In genomic region chr10:73997479-73997805, GRCh38 we compare ENCODE assay signal across 8 cellular contexts. TPM values are rescaled to one million over a fixed set of nuclear protein-coding genes. Genes with fewer than 3 reads are reported as not detected.
A peak's percentile ranks its signal among the peaks of the same experiment; 100 is the strongest.
DNase-seq lines count a peak whose midpoint lies in the region; ATAC-seq, FAIRE-seq and TF ChIP-seq lines count a peak whose summit lies in the region.

No MANE protein-coding gene starts in this region.

- H3K4me2 ChIP-seq in keratinocyte (ENCODE audit: control insufficient read depth, extremely low read depth, insufficient read depth, low read depth, low read length), result peak overlapping the region; percentile 85

- no peaks in the 10 kb centered on the region for H3K9me1 ChIP-seq in keratinocyte (ENCODE audit: control insufficient read depth, extremely low read depth, insufficient read depth, low read length)

- peak overlapping the region; percentile 55 to 61 for H3K27ac ChIP-seq in ascending aorta
- H3K27ac ChIP-seq in keratinocyte (ENCODE audit: control insufficient read depth, insufficient read depth, low read length), result peak overlapping the region; percentile 69
- peak overlapping the region; percentile 73 for H3K27ac ChIP-seq in stomach smooth muscle (ENCODE audit: low read length)

- H3K9me3 ChIP-seq in ascending aorta, result no peaks in the 10 kb centered on the region
- no peaks in the 10 kb centered on the region for H3K9me3 ChIP-seq in keratinocyte (ENCODE audit: control insufficient read depth, low read depth, low read length)
- no peaks in the 10 kb centered on the region for H3K9me3 ChIP-seq in stomach smooth muscle (ENCODE audit: control insufficient read depth in 2 of 2, low read length in 2 of 2)

- peak overlapping the region; percentile 57 for H3K9ac ChIP-seq in keratinocyte (ENCODE audit: control insufficient read depth, extremely low read depth, insufficient read depth, low read length)
- H3K9ac ChIP-seq in stomach smooth muscle (ENCODE audit: low read length in 2 of 2), result peak overlapping the region; percentile 69 to 72

- FAIRE-seq in keratinocyte (lab: Jason Lieb, UNC), result no peak

- TF ChIP-seq CTCF in ascending aorta (IDR thresholded peaks at IDR 0.05) (no peak), keratinocyte (optimal IDR thresholded peaks at IDR 0.05 in 1 of 3, IDR thresholded peaks at IDR 0.05 in 1 of 3, conservative IDR thresholded peaks at IDR 0.05 in 1 of 3; ENCODE audit: extremely low read depth in 1 of 3, insufficient read depth in 2 of 3, low read length in 3 of 3) (no peak)

- ATAC-seq in HG02852 (IDR thresholded peaks at IDR 0.05; ENCODE audit: unreplicated experiment), result peak; percentile 68

- dilution Hi-C loops in keratinocyte (cut with MboI; ENCODE audit: extremely low pct_ligation_motif_present, low sequenced_read_pairs), result no loop called here

- H3K27me3 ChIP-seq in ascending aorta, result no peaks in the 10 kb centered on the region
- H3K27me3 ChIP-seq in keratinocyte (ENCODE audit: control insufficient read depth, extremely low read depth, insufficient read depth, low read length), result no peaks in the 10 kb centered on the region
- H3K27me3 ChIP-seq in stomach smooth muscle (ENCODE audit: control insufficient read depth in 1 of 2, insufficient read depth in 2 of 2, low read length in 2 of 2), result no peaks in the 10 kb centered on the region

- H3K36me3 ChIP-seq in ascending aorta (no peaks in the 10 kb centered on the region), keratinocyte (ENCODE audit: control insufficient read depth in 2 of 2, extremely low read depth in 1 of 2, insufficient read depth in 2 of 2, low read length in 2 of 2) (peaks cover 0 to 5% of the 10 kb centered on the region in 2 experiments), stomach smooth muscle (ENCODE audit: control insufficient read depth in 2 of 2, insufficient read depth in 2 of 2, low read length in 2 of 2) (no peaks in the 10 kb centered on the region)

- peak overlapping the region; percentile 96 for H2AFZ ChIP-seq in keratinocyte (ENCODE audit: control insufficient read depth, low read length)

- H3K4me1 ChIP-seq in ascending aorta, result peaks cover 0 to 14% of the 10 kb centered on the region in 2 donors
- H3K4me1 ChIP-seq in keratinocyte (ENCODE audit: control insufficient read depth, extremely low read depth, insufficient read depth, low read length), result peaks cover 21% of the 10 kb centered on the region
- peaks cover 20% of the 10 kb centered on the region for H3K4me1 ChIP-seq in stomach smooth muscle (ENCODE audit: control insufficient read depth, insufficient read depth, low read length)

- no peaks in the 10 kb centered on the region for H4K20me1 ChIP-seq in keratinocyte (ENCODE audit: control insufficient read depth, extremely low read depth, insufficient read depth, low read length)

- intact Hi-C loops in ascending aorta (cut with DNase I), result loop anchor here (1.0 to 5.0 kb wide), 2 partner anchors 31 to 90 kb away; no protein-coding TSS in a partner anchor

- peak; percentile 65 for DNase-seq in activated gamma-delta T cell treated with Interleukin-2 at 50 U/mL for 16 hours
- no peak for DNase-seq in activated gamma-delta T cell (lab: John Stamatoyannopoulos, UW)
- DNase-seq in NCI-H510A (lab: John Stamatoyannopoulos, UW), result peak; percentile 68
- DNase-seq in ascending aorta (ENCODE audit: low spot score in 2 of 2), result no peak
- DNase-seq in keratinocyte (ENCODE audit: low read depth, low spot score), result no peak
- DNase-seq in HK-2 (ENCODE audit: unreplicated experiment), result no peak

- H3K79me2 ChIP-seq in keratinocyte (ENCODE audit: control insufficient read depth, insufficient read depth, low read length), result peaks cover 44% of the 10 kb centered on the region

- H3K4me3 ChIP-seq in ascending aorta (peak overlapping the region; percentile 51 to 91), keratinocyte (ENCODE audit: control insufficient read depth in 2 of 3, extremely low read depth in 1 of 3, insufficient read depth in 2 of 3, low read depth in 1 of 3, low read length in 3 of 3) (peak overlapping the region; percentile 62 to 92 (median 75)), stomach smooth muscle (ENCODE audit: low read length in 2 of 2) (peak overlapping the region; percentile 89 to 100)

RNA-seq across cellular contexts. Expression of gene VCL, which starts 0.5 kb away (rescaled TPM):
- 333 TPM for total RNA-seq in ascending aorta
- 92.1 to 106 TPM (median 102 TPM) in 3 replicates for polyA plus RNA-seq in keratinocyte
- 27.2 TPM for polyA plus RNA-seq in keratinocyte (2011; ENCODE audit: low read depth)
- 31.6 and 47.9 TPM in 2 replicates for polyA plus RNA-seq in keratinocyte (2011; cell fraction: cytosol; rRNA removed)
- polyA plus RNA-seq in keratinocyte (2011; cell fraction: nucleus; rRNA removed), result 238 and 259 TPM in 2 replicates
- 19.1 and 101 TPM in 2 replicates for polyA plus RNA-seq in keratinocyte (2012; ENCODE audit: low replicate concordance)
- polyA minus RNA-seq in keratinocyte, result 77.4 to 161 TPM (median 129 TPM) in 3 replicates
- 78.3 TPM for polyA minus RNA-seq in keratinocyte (2011; cell fraction: cytosol; rRNA and poly(A)+ RNA removed)
- polyA minus RNA-seq in keratinocyte (2011; cell fraction: nucleus; rRNA and poly(A)+ RNA removed), result 257 and 336 TPM in 2 replicates

Comparison
In these comparisons a context has a peak if more than half of its experiments do, and no peak if none do; other contexts are left out.
1. DNase-seq: peak in activated gamma-delta T cell treated with Interleukin-2 at 50 U/mL for 16 hours (single experiment) and NCI-H510A (single experiment); none in activated gamma-delta T cell (single experiment), ascending aorta (0 of 2), keratinocyte (single experiment) and HK-2 (single experiment).
2. Peak in every context shown above with its lines, with median percentiles within 50 percentile points of each other: H3K27ac ChIP-seq and H3K4me3 ChIP-seq.